ENCODE assay signal across 8 cellular contexts in genomic region chr7:70856889-70857511, GRCh38.
DNase-seq lines count a peak whose midpoint lies in the region; ATAC-seq and TF ChIP-seq lines count a peak whose summit lies in the region.

No MANE protein-coding gene starts in this region.

- ATAC-seq in HG03025 (IDR thresholded peaks at IDR 0.05; ENCODE audit: low FRiP score, unreplicated experiment) (no peak), HG02759 (IDR thresholded peaks at IDR 0.05; ENCODE audit: unreplicated experiment) (no peak)

- H3K9ac ChIP-seq in iPS-15b (ENCODE audit: low read depth, low read length), result peak overlapping the region; percentile 39

- peak; percentile 87 for TF ChIP-seq CTCF in GM06990 (IDR thresholded peaks at IDR 0.05; ENCODE audit: insufficient read depth, low read length, poor library complexity, severe bottlenecking)

- H3K36me3 ChIP-seq in GM06990 (ENCODE audit: control insufficient read depth, insufficient read depth, low read length), result no peaks in the 10 kb centered on the region
- H3K36me3 ChIP-seq in iPS-15b (ENCODE audit: control insufficient read depth, insufficient read depth, low read length), result peaks cover 2% of the 10 kb centered on the region

- peak; percentile 13 for DNase-seq in GM06990 (ENCODE audit: extremely low read depth, insufficient read length)
- peak; percentile 64 for DNase-seq in NCI-H1048 (lab: John Stamatoyannopoulos, UW)
- DNase-seq in T follicular helper cell (ENCODE audit: low read depth), result peak; percentile 3
- peak; percentile 84 for DNase-seq in astrocyte of the hippocampus (ENCODE audit: low read depth, low spot score)
- DNase-seq in stimulated activated CD4-positive, alpha-beta T cell treated with anti-CD3 and anti-CD28 coated beads, Interleukin-12 subunit alpha, Interleukin-12 subunit beta, amount 100 ng/mL, for 24 hours (ENCODE audit: low read depth in 2 of 2), result peak; percentile 4 to 60

- H3K27me3 ChIP-seq in GM06990 (replicated peaks; ENCODE audit: control insufficient read depth, insufficient read depth, low read length) (no peaks in the 10 kb centered on the region), iPS-15b (ENCODE audit: control insufficient read depth, insufficient read depth, low read length) (no peaks in the 10 kb centered on the region)

- H3K9me3 ChIP-seq in iPS-15b (ENCODE audit: control insufficient read depth, insufficient read depth, low read length), result peaks cover 3% of the 10 kb centered on the region

- H3K4me1 ChIP-seq in iPS-15b (ENCODE audit: control insufficient read depth, insufficient read depth, low read length), result peaks cover 12% of the 10 kb centered on the region

- no peak overlapping the region for H3K4me3 ChIP-seq in GM06990 (replicated peaks; ENCODE audit: low read depth, low read length)
- H3K4me3 ChIP-seq in iPS-15b (ENCODE audit: low read depth, low read length), result no peak overlapping the region

Comparison
In these comparisons a context has a peak if more than half of its experiments do, and no peak if none do; other contexts are left out.
1. DNase-seq: peak in every context shown above with its lines; median percentile 84 in astrocyte of the hippocampus; 64 in NCI-H1048; 32 in stimulated activated CD4-positive, alpha-beta T cell treated with anti-CD3 and anti-CD28 coated beads, Interleukin-12 subunit alpha, Interleukin-12 subunit beta, amount 100 ng/mL, for 24 hours; 13 in GM06990; 3 in T follicular helper cell.